10 cellular contexts compared by ENCODE assay signal in genomic region chr2:28407131-28407975, GRCh38. TPM values are rescaled to one million over a fixed set of nuclear protein-coding genes. Genes with fewer than 3 reads are reported as not detected.
A peak's percentile ranks its signal among the peaks of the same experiment; 100 is the strongest.
DNase-seq lines count a peak whose midpoint lies in the region; ATAC-seq and TF ChIP-seq lines count a peak whose summit lies in the region.
"Had no signal": no experiment of that assay in that cellular context is flagged by ENCODE, and none has a peak within 500 bp of the region (broad histone marks: within the 10 kb centered on the region; RNA-seq: fewer than 3 reads in every experiment).

No MANE protein-coding gene starts in this region.

- H2BK15ac ChIP-seq in IMR-90 (ENCODE audit: low read depth, low read length) = no peak overlapping the region

- H3K4me3 ChIP-seq in IMR-90 (ENCODE audit: insufficient read depth, low read depth, low read length) (no peak overlapping the region), spleen (peak overlapping the region in 1 of 8 donors; percentile 44), neural progenitor cell (no peak overlapping the region)

- H2AK5ac ChIP-seq in IMR-90 (ENCODE audit: low read depth, low read length) = no peak overlapping the region; the same call in 1 of the 2 replicates

- no TSS peak for BruUV-seq in IMR-90 (replicated peaks; lab: Mats Ljungman, UMichigan)

- no peak overlapping the region for H3K56ac ChIP-seq in IMR-90 (ENCODE audit: extremely low read depth, insufficient read depth, low read length)

- no peaks in the 10 kb centered on the region for H3K79me2 ChIP-seq in neural progenitor cell (ENCODE audit: low read depth)

- intact Hi-C loops in IMR-90 (cut with micrococcal nuclease) (no loop called here), spleen (cut with DNase I; ENCODE audit: low total_unique reads) (no loop called here)

- H4K20me1 ChIP-seq in IMR-90 (ENCODE audit: insufficient read depth, low read length) (peaks cover 98% of the 10 kb centered on the region), neural progenitor cell (ENCODE audit: low read depth) (no peaks in the 10 kb centered on the region)

- POLR2A ChIA-PET in IMR-90 (lab: Charles Lee; ENCODE audit: unreplicated experiment) = no interaction called here
- POLR2A ChIA-PET in activated naive CD8-positive, alpha-beta T cell treated with anti-CD3 and anti-CD28 coated beads, Interleukin-2, amount 10 ng/mL, durations not matched to agents 7 days and 5 days (lab: Charles Lee) = interaction anchor here (1.0 to 3.5 kb wide), 3 partner anchors 14 to 39 kb away, joined by 3 to 22 read pairs (median 4); partner anchors contain the start of gene FOSL2

- peaks cover 95% of the 10 kb centered on the region for H3K36me3 ChIP-seq in IMR-90 (ENCODE audit: control insufficient read depth, insufficient read depth, low read length)
- peaks cover 0 to 100% (median 83%) of the 10 kb centered on the region in 6 donors for H3K36me3 ChIP-seq in spleen
- H3K36me3 ChIP-seq in neural progenitor cell = no peaks in the 10 kb centered on the region

- peaks cover 55% of the 10 kb centered on the region for H3K36me3 Mint-ChIP-seq in activated naive CD8-positive, alpha-beta T cell treated with anti-CD3 and anti-CD28 coated beads, Interleukin-2, amount 10 ng/mL, durations not matched to agents 7 days and 5 days
- H3K36me3 Mint-ChIP-seq in immature natural killer cell (peaks cover 9 to 57% (median 34%) of the 10 kb centered on the region in 3 donors), neural progenitor cell (peaks cover 2% of the 10 kb centered on the region)

- H3K4me2 ChIP-seq in IMR-90 (ENCODE audit: low read depth, low read length) (no peak overlapping the region), neural progenitor cell (no peak overlapping the region)

- H3K27ac Mint-ChIP-seq in activated naive CD8-positive, alpha-beta T cell treated with anti-CD3 and anti-CD28 coated beads, Interleukin-2, amount 10 ng/mL, durations not matched to agents 7 days and 5 days = peak overlapping the region; percentile 51
- H3K27ac Mint-ChIP-seq in immature natural killer cell = peak overlapping the region; percentile 99 to 100 (median 100)
- no peak overlapping the region for H3K27ac Mint-ChIP-seq in neural progenitor cell

- peaks cover 43% of the 10 kb centered on the region for H3K9me1 ChIP-seq in IMR-90 (ENCODE audit: insufficient read depth, low read length)

- H2AFZ ChIP-seq in IMR-90 (replicated peaks; ENCODE audit: low read length, poor library complexity) = no peak overlapping the region
- H2AFZ ChIP-seq in neural progenitor cell (replicated peaks) = no peak overlapping the region

- H4K91ac ChIP-seq in IMR-90 (ENCODE audit: insufficient read depth, low read depth, low read length) = no peak overlapping the region

- DNase-seq in IMR-90 (no peak), immature natural killer cell (no peak), spleen (peak; percentile 83), hepatic stellate cell (ENCODE audit: low spot score) (no peak), neural progenitor cell (ENCODE audit: low spot score) (no peak), GF-D8 (lab: John Stamatoyannopoulos, UW) (no peak)
- DNase-seq in activated naive CD8-positive, alpha-beta T cell treated with anti-CD3 and anti-CD28 coated beads, Interleukin-2, amount 10 ng/mL, durations not matched to agents 7 days and 5 days = no peak
- DNase-seq: NCI-H1694, SHP77 had no signal

- no peak overlapping the region for H2BK120ac ChIP-seq in IMR-90 (ENCODE audit: low read depth, low read length)

- H3K18ac ChIP-seq in IMR-90 (ENCODE audit: low read depth, low read length) = no peak overlapping the region

- H3K27me3 ChIP-seq in IMR-90 (ENCODE audit: control insufficient read depth, insufficient read depth, low read length) = no peaks in the 10 kb centered on the region
- H3K27me3 ChIP-seq in spleen (replicated peaks in 1 of 7) = no peaks in the 10 kb centered on the region
- H3K27me3 ChIP-seq in neural progenitor cell = no peaks in the 10 kb centered on the region

- ATAC-seq in IMR-90 (ENCODE audit: low read depth) (no peak), HG02623 (IDR thresholded peaks at IDR 0.05; ENCODE audit: unreplicated experiment) (no peak)
- no peak for ATAC-seq in activated naive CD8-positive, alpha-beta T cell treated with anti-CD3 and anti-CD28 coated beads, Interleukin-2, amount 10 ng/mL, durations not matched to agents 7 days and 5 days (ENCODE audit: low read depth)

- TF ChIP-seq POLR2A in IMR-90 (IDR thresholded peaks at IDR 0.05; ENCODE audit: low read depth, low read length) (no peak), spleen (IDR thresholded peaks at IDR 0.05) (no peak)

- peak overlapping the region; percentile 12; the same call in 1 of the 2 replicates for H3K27ac ChIP-seq in IMR-90 (ENCODE audit: insufficient read depth, low read length)
- H3K27ac ChIP-seq in spleen = peak overlapping the region; percentile 59 to 92 (median 79)
- H3K27ac ChIP-seq in neural progenitor cell = no peak overlapping the region

- H3K4me1 ChIP-seq in IMR-90 (ENCODE audit: control insufficient read depth, insufficient read depth, low read length) = peaks cover 31% of the 10 kb centered on the region
- H3K4me1 ChIP-seq in spleen = peaks cover 46 to 100% (median 94%) of the 10 kb centered on the region in 6 donors
- H3K4me1 ChIP-seq in neural progenitor cell = no peaks in the 10 kb centered on the region

- peaks cover 36 to 98% of the 10 kb centered on the region in 2 experiments for H3K79me1 ChIP-seq in IMR-90 (ENCODE audit: low read depth in 1 of 2, low read length in 2 of 2)

- no peak overlapping the region; a peak in 1 of 4 replicates for H4K8ac ChIP-seq in IMR-90 (ENCODE audit: low read depth in 2 of 2, low read length in 2 of 2)

- H3K9me3 Mint-ChIP-seq in activated naive CD8-positive, alpha-beta T cell treated with anti-CD3 and anti-CD28 coated beads, Interleukin-2, amount 10 ng/mL, durations not matched to agents 7 days and 5 days = no peaks in the 10 kb centered on the region
- no peaks in the 10 kb centered on the region for H3K9me3 Mint-ChIP-seq in immature natural killer cell
- no peaks in the 10 kb centered on the region for H3K9me3 Mint-ChIP-seq in neural progenitor cell

- H3K4ac ChIP-seq in IMR-90 (ENCODE audit: low read depth, low read length) = no peak overlapping the region

- H3K27me3 Mint-ChIP-seq in activated naive CD8-positive, alpha-beta T cell treated with anti-CD3 and anti-CD28 coated beads, Interleukin-2, amount 10 ng/mL, durations not matched to agents 7 days and 5 days = no peaks in the 10 kb centered on the region
- H3K27me3 Mint-ChIP-seq in immature natural killer cell (ENCODE audit: low read depth in 3 of 3) (peaks cover 50 to 75% (median 72%) of the 10 kb centered on the region in 3 donors), neural progenitor cell (ENCODE audit: insufficient read depth, low read depth) (peaks cover 2% of the 10 kb centered on the region)

- H3K9me3 ChIP-seq in IMR-90 (ENCODE audit: control insufficient read depth, insufficient read depth, low read length) (no peaks in the 10 kb centered on the region), spleen (no peaks in the 10 kb centered on the region), neural progenitor cell (ENCODE audit: low read depth) (no peaks in the 10 kb centered on the region)

- in situ Hi-C loops in IMR-90 (cut with MboI; ENCODE audit: low sequenced_read_pairs) = loop anchor here (5.0 kb wide), 1 partner anchor 705 kb away; no protein-coding TSS in a partner anchor

- H2AK9ac ChIP-seq in IMR-90 (replicated peaks; ENCODE audit: low read depth, low read length, poor library complexity) = peak overlapping the region; percentile 34

- H3K4me1 Mint-ChIP-seq in activated naive CD8-positive, alpha-beta T cell treated with anti-CD3 and anti-CD28 coated beads, Interleukin-2, amount 10 ng/mL, durations not matched to agents 7 days and 5 days = peaks cover 67% of the 10 kb centered on the region
- H3K4me1 Mint-ChIP-seq in immature natural killer cell (peaks cover 77 to 98% of the 10 kb centered on the region in 2 donors), neural progenitor cell (peaks cover 4% of the 10 kb centered on the region)

- peak overlapping the region; percentile 29; the same call in 1 of the 2 replicates for H3K14ac ChIP-seq in IMR-90 (replicated peaks; ENCODE audit: low read depth, low read length)

- TF ChIP-seq CTCF in IMR-90 (conservative IDR thresholded peaks at IDR 0.05; ENCODE audit: low read depth, low read length) = no peak
- no peak for TF ChIP-seq CTCF in spleen (IDR thresholded peaks at IDR 0.05 in 8 of 11, conservative IDR thresholded peaks at IDR 0.05 in 3 of 11)
- no peak for TF ChIP-seq CTCF in neural progenitor cell (IDR thresholded peaks at IDR 0.05)

- dilution Hi-C loops in IMR-90 (cut with HindIII; ENCODE audit: low sequenced_read_pairs, unreplicated experiment) = no loop called here

- no peak for TF ChIP-seq RAD21 in IMR-90 (IDR thresholded peaks at IDR 0.05; ENCODE audit: low read length)

- peak overlapping the region; percentile 63 for H3K23ac ChIP-seq in IMR-90 (ENCODE audit: low read depth, low read length)

- H2BK20ac ChIP-seq in IMR-90 (ENCODE audit: low read depth, low read length) = no peak overlapping the region

- CTCF ChIA-PET in IMR-90 (lab: Yijun Ruan, JAX) = interaction anchor here (1.2 kb wide), 1 partner anchor 10 kb away, joined by 4 read pairs; no protein-coding TSS in a partner anchor

- H3K9ac ChIP-seq in IMR-90 (ENCODE audit: low read depth, low read length) (no peak overlapping the region), neural progenitor cell (no peak overlapping the region)

- H4K5ac ChIP-seq in IMR-90 (ENCODE audit: low read depth, low read length) = no peak overlapping the region

- peak overlapping the region; percentile 21 for H3K4me3 Mint-ChIP-seq in activated naive CD8-positive, alpha-beta T cell treated with anti-CD3 and anti-CD28 coated beads, Interleukin-2, amount 10 ng/mL, durations not matched to agents 7 days and 5 days
- peak overlapping the region; percentile 86 to 93 (median 87) for H3K4me3 Mint-ChIP-seq in immature natural killer cell
- H3K4me3 Mint-ChIP-seq in neural progenitor cell = no peak overlapping the region

- WGBS in IMR-90 (ENCODE audit: extremely low coverage in 2 of 2, insufficient read length in 1 of 2), 2 experiments = 100% methylated on average over 1 of the region's 8 CpGs; no CpG with 5 or more reads in 1 of the 2 experiments
- WGBS in spleen, 5 donors = 72 to 83% (median 74%) methylated on average over 7 to 8 of the region's 8 CpGs

- no peaks in the 10 kb centered on the region for H3F3A ChIP-seq in neural progenitor cell (ENCODE audit: low read depth)

- peak overlapping the region; percentile 7 for H2BK5ac ChIP-seq in IMR-90 (ENCODE audit: low read depth, low read length, poor library complexity, severe bottlenecking)

RNA-seq across cellular contexts. Expression of gene FOSL2, which starts 14.7 kb away (rescaled TPM):
- total RNA-seq in IMR-90 (2012; rRNA removed) (31.4 and 32.2 TPM in 2 replicates), spleen (100 to 1,000 TPM in 3 of 7 donors, 10 to 100 TPM in 4; 53.0 to 134 (median 97.1) TPM), neural progenitor cell (ENCODE audit: low replicate concordance) (1.3 and 3.7 TPM in 2 replicates)
- polyA plus RNA-seq in IMR-90 (2012; rRNA removed) (46.3 and 51.1 TPM in 2 replicates), immature natural killer cell (10 to 100 TPM; 27.2 to 54.3 (median 28.7) TPM), spleen (10 to 100 TPM in 1 of 3 donors, 1 to 10 TPM in 2; 3.2 to 14.8 (median 4.7) TPM)
- 52.1 and 52.3 TPM in 2 replicates for polyA plus RNA-seq in IMR-90 (2012; cell fraction: cytosol; rRNA removed)
- polyA plus RNA-seq in IMR-90 (2012; cell fraction: nucleus; rRNA removed; ENCODE audit: low replicate concordance) = 91.1 and 119 TPM in 2 replicates
- total RNA-seq in activated naive CD8-positive, alpha-beta T cell treated with anti-CD3 and anti-CD28 coated beads, Interleukin-2, amount 10 ng/mL, durations not matched to agents 7 days and 5 days = 10 to 100 TPM; 24.9 to 30.1 TPM
